Comparison of ENCODE assay signal across 8 cellular contexts in genomic region chr6:43455034-43455747, GRCh38. TPM values are rescaled to one million over a fixed set of nuclear protein-coding genes. Genes with fewer than 3 reads are reported as not detected.
DNase-seq lines count a peak whose midpoint lies in the region; ATAC-seq and TF ChIP-seq lines count a peak whose summit lies in the region.

DLK2 (minus strand) TSS chr6:43455548; CDS start chr6:43454825, 723 bp downstream.

- H3K4me3 Mint-ChIP-seq in activated T-cell treated with anti-CD3 and anti-CD28 coated beads, Interleukin-2, amount 50 U/mL, for 24 hours: peak within 1 kb of the TSS; percentile 78

- H3F3A ChIP-seq in Loucy (ENCODE audit: low read depth): no peaks in the 10 kb centered on the region

- H3K4me1 ChIP-seq in Loucy (ENCODE audit: insufficient read depth, low read length, poor library complexity, severe bottlenecking): no peaks in the 10 kb centered on the region
- peaks cover 4% of the 10 kb centered on the region for H3K4me1 ChIP-seq in osteoblast (ENCODE audit: insufficient read depth, low read length)

- H3K9me2 ChIP-seq in Loucy (replicated peaks; ENCODE audit: low read depth, low read length): no peaks in the 10 kb centered on the region

- H3K27me3 ChIP-seq in Loucy (ENCODE audit: insufficient read depth, low read length, poor library complexity, severe bottlenecking): no peaks in the 10 kb centered on the region
- peaks cover 14% of the 10 kb centered on the region for H3K27me3 ChIP-seq in osteoblast (ENCODE audit: insufficient read depth, low read length)

- no peak within 1 kb of the TSS for H3K9ac ChIP-seq in Loucy (ENCODE audit: low read depth, low read length, poor library complexity, severe bottlenecking)

- H3K4me3 ChIP-seq in GM12865 (ENCODE audit: low read depth, low read length): peak within 1 kb of the TSS; percentile 49
- H3K4me3 ChIP-seq in Loucy (ENCODE audit: low read length, poor library complexity, severe bottlenecking): peak within 1 kb of the TSS; percentile 57
- peak within 1 kb of the TSS; percentile 61 for H3K4me3 ChIP-seq in fibroblast of the aortic adventitia (ENCODE audit: low read depth, low read length)
- peak within 1 kb of the TSS; percentile 69 for H3K4me3 ChIP-seq in osteoblast (ENCODE audit: insufficient read depth, low read length)

- peak within 1 kb of the TSS; percentile 38 for H3K27ac Mint-ChIP-seq in activated T-cell treated with anti-CD3 and anti-CD28 coated beads, Interleukin-2, amount 50 U/mL, for 24 hours

- peaks cover 15% of the 10 kb centered on the region for H3K4me1 Mint-ChIP-seq in activated T-cell treated with anti-CD3 and anti-CD28 coated beads, Interleukin-2, amount 50 U/mL, for 24 hours (ENCODE audit: low read depth)

- H2AFZ ChIP-seq in Loucy (ENCODE audit: low read length) (peak within 1 kb of the TSS; percentile 1; the same call in 1 of the 2 replicates), osteoblast (ENCODE audit: low read length) (peak within 1 kb of the TSS; percentile 51)

- H3K27ac ChIP-seq in osteoblast (ENCODE audit: low read depth, low read length): no peak within 1 kb of the TSS

- H3K27me3 Mint-ChIP-seq in activated T-cell treated with anti-CD3 and anti-CD28 coated beads, Interleukin-2, amount 50 U/mL, for 24 hours: peaks cover 12% of the 10 kb centered on the region

- H3K9me3 ChIP-seq in Loucy (ENCODE audit: insufficient read depth, low read depth, low read length) (no peaks in the 10 kb centered on the region), osteoblast (ENCODE audit: low read depth, low read length) (no peaks in the 10 kb centered on the region)

- DNase-seq in GM12865 (ENCODE audit: low read depth): peak; percentile 17
- DNase-seq in activated T-cell treated with anti-CD3 and anti-CD28 coated beads, Interleukin-2, amount 50 U/mL, for 24 hours: peak; percentile 71
- DNase-seq in fibroblast of the aortic adventitia (ENCODE audit: low read depth): no peak
- peak; percentile 87 for DNase-seq in osteoblast (ENCODE audit: insufficient read length, low spot score, missing footprints)
- no peak for DNase-seq in HT-29 (ENCODE audit: low spot score)

- peak within 1 kb of the TSS; percentile 50 for H3K4me2 ChIP-seq in Loucy (ENCODE audit: low read depth, low read length, poor library complexity, severe bottlenecking)
- H3K4me2 ChIP-seq in osteoblast (ENCODE audit: insufficient read depth, low read length): peak within 1 kb of the TSS; percentile 88

- H4K20me1 ChIP-seq in Loucy (ENCODE audit: insufficient read depth, low read length, poor library complexity, severe bottlenecking) (no peaks in the 10 kb centered on the region), osteoblast (ENCODE audit: insufficient read depth, low read length) (no peaks in the 10 kb centered on the region)

- H3K36me3 ChIP-seq in Loucy (ENCODE audit: insufficient read depth, low read length) (no peaks in the 10 kb centered on the region), osteoblast (ENCODE audit: insufficient read depth, low read length) (peaks cover 19% of the 10 kb centered on the region)

- H3K79me2 ChIP-seq in Loucy (ENCODE audit: insufficient read depth, low read length): no peaks in the 10 kb centered on the region
- H3K79me2 ChIP-seq in osteoblast (ENCODE audit: insufficient read depth, low read length): no peaks in the 10 kb centered on the region

- H3K9me3 Mint-ChIP-seq in activated T-cell treated with anti-CD3 and anti-CD28 coated beads, Interleukin-2, amount 50 U/mL, for 24 hours: no peaks in the 10 kb centered on the region

- peaks cover 30% of the 10 kb centered on the region for H3K36me3 Mint-ChIP-seq in activated T-cell treated with anti-CD3 and anti-CD28 coated beads, Interleukin-2, amount 50 U/mL, for 24 hours (ENCODE audit: low read depth)

- no peak for ATAC-seq in GM21515 (IDR thresholded peaks at IDR 0.05; ENCODE audit: unreplicated experiment)
- ATAC-seq in HG02852 (IDR thresholded peaks at IDR 0.05; ENCODE audit: unreplicated experiment): no peak

- no peak for TF ChIP-seq CTCF in GM12865 (IDR thresholded peaks at IDR 0.05; ENCODE audit: insufficient read depth, low read depth, low read length, missing control alignments)
- no peak for TF ChIP-seq CTCF in Loucy (conservative IDR thresholded peaks at IDR 0.05; ENCODE audit: low read length)
- no peak for TF ChIP-seq CTCF in fibroblast of the aortic adventitia (IDR thresholded peaks at IDR 0.05; ENCODE audit: insufficient read depth, low read length)
- TF ChIP-seq CTCF in osteoblast (IDR thresholded peaks at IDR 0.05; ENCODE audit: extremely low read depth, low read depth, low read length): no peak

RNA-seq across cellular contexts. Expression of gene DLK2, which starts in this region (rescaled TPM):
- 0.36 and 0.98 TPM in 2 replicates for total RNA-seq in fibroblast of the aortic adventitia (ENCODE audit: low replicate concordance)
- 0.29 TPM in 1 of 2 replicates, not detected in the other for total RNA-seq in osteoblast
- total RNA-seq in HT-29 (2014; rRNA removed; shearing (Covaris generic)): 0.10 and 0.34 TPM in 2 replicates

Comparison
In these comparisons a context has a peak if more than half of its experiments do, and no peak if none do; other contexts are left out.
1. Peak in DNase-seq, H3K4me3 ChIP-seq and H3K4me2 ChIP-seq in osteoblast; RNA of the gene not detected or under 1 TPM.
2. DNase-seq: peak in GM12865 (single experiment) and activated T-cell treated with anti-CD3 and anti-CD28 coated beads, Interleukin-2, amount 50 U/mL, for 24 hours (single experiment); none in fibroblast of the aortic adventitia (single experiment) and HT-29 (single experiment).
3. Peak in every context shown above with its lines, with median percentiles within 50 percentile points of each other: H3K4me3 ChIP-seq.